In genomic region chr3:35307296-35307695, GRCh38 we compare ENCODE assay signal across 19 cellular contexts.
"Had no signal": no experiment of that assay in that cellular context is flagged by ENCODE, and none has a peak within 500 bp of the region (broad histone marks: within the 10 kb centered on the region; RNA-seq: fewer than 3 reads in every experiment).

No MANE protein-coding gene starts in this region.

- H3K27ac ChIP-seq: dorsolateral prefrontal cortex, esophagus muscularis mucosa, foreskin keratinocyte, gastroesophageal sphincter, heart right ventricle, left lung, lower lobe of right lung had no signal

- H3K4me1 ChIP-seq: esophagus muscularis mucosa, foreskin keratinocyte, gastroesophageal sphincter, heart right ventricle, left lung, lower lobe of right lung had no signal

- H3K27me3 ChIP-seq: dorsolateral prefrontal cortex, esophagus muscularis mucosa, foreskin keratinocyte, gastroesophageal sphincter, heart right ventricle, left lung had no signal

- H3K4me3 Mint-ChIP-seq: mesothelial cell of epicardium; naive B cell; naive thymus-derived CD8-positive, alpha-beta T cell had no signal

- H3K9me3 ChIP-seq: esophagus muscularis mucosa, gastroesophageal sphincter, heart right ventricle, left lung, lower lobe of right lung, mucosa of descending colon had no signal

- H3K4me3 ChIP-seq: dorsolateral prefrontal cortex, esophagus muscularis mucosa, gastroesophageal sphincter, heart right ventricle, left lung, lower lobe of right lung, mucosa of descending colon had no signal

- H3K9me3 Mint-ChIP-seq: naive B cell had no signal

- H3K27ac Mint-ChIP-seq: mesothelial cell of epicardium; naive B cell; naive thymus-derived CD8-positive, alpha-beta T cell had no signal

- H3K36me3 ChIP-seq: esophagus muscularis mucosa, gastroesophageal sphincter, heart right ventricle, left lung, lower lobe of right lung had no signal

- DNase-seq: dermis blood vessel endothelial cell; dorsolateral prefrontal cortex; effector CD4-positive, alpha-beta T cell; effector memory CD4-positive, alpha-beta T cell; foreskin keratinocyte; head of caudate nucleus; heart right ventricle; hippocampal formation; left cardiac atrium; left lung; left ventricle myocardium superior; lower lobe of right lung; mesenchymal stem cell; mucosa of descending colon; naive B cell; naive thymus-derived CD8-positive, alpha-beta T cell had no signal

- H3K4me1 Mint-ChIP-seq: naive B cell; naive thymus-derived CD8-positive, alpha-beta T cell had no signal

- H3K36me3 Mint-ChIP-seq: mesothelial cell of epicardium; naive B cell; naive thymus-derived CD8-positive, alpha-beta T cell had no signal
